16 cellular contexts compared by ENCODE assay signal in the genomic region with DNA sequence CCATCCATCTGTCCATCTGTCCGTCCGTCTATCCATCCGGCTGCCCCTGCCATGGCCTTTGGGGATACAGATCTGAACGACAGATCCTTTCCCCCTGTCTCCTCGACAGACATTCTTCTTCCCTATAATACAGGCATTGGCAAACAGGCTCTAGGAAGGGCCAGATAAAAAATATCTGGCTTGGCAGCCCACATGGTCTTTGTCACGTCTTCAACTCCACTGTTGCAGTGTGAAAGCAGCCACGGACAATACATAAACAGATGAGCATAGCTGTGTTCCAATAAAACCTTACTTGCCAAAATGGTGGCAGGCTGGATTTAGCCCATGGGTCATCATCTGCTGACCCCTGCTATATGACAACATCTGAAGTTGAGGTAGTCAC.
DNase-seq lines count a peak whose midpoint lies in the region; ATAC-seq and TF ChIP-seq lines count a peak whose summit lies in the region.
"Had no signal": no experiment of that assay in that cellular context is flagged by ENCODE, and none has a peak within 500 bp of the region (broad histone marks: within the 10 kb centered on the region; RNA-seq: fewer than 3 reads in every experiment).

No MANE protein-coding gene starts in this region.

- H3K36me3 Mint-ChIP-seq in natural killer cell treated with Interleukin-12 subunit alpha and Interleukin-12 subunit beta and Interleukin-15 and Interleukin-18, amount 100 ng/mL, for 72 hours = no peaks in the 10 kb centered on the region
- H3K36me3 Mint-ChIP-seq in natural killer cell (no peaks in the 10 kb centered on the region), GM23338 (ENCODE audit: low read depth) (peaks cover 28% of the 10 kb centered on the region)

- peak overlapping the region; percentile 34 for H3K4me3 Mint-ChIP-seq in natural killer cell treated with Interleukin-12 subunit alpha and Interleukin-12 subunit beta and Interleukin-15 and Interleukin-18, amount 100 ng/mL, for 72 hours
- H3K4me3 Mint-ChIP-seq in natural killer cell (no peak overlapping the region), GM23338 (no peak overlapping the region)
- H3K4me3 Mint-ChIP-seq: activated CD8-positive, alpha-beta T cell treated with anti-CD3 and anti-CD28 coated beads for 36 hours; central memory CD8-positive, alpha-beta T cell; naive thymus-derived CD8-positive, alpha-beta T cell had no signal

- H3K79me2 ChIP-seq in GM23338 (replicated peaks; ENCODE audit: insufficient read depth) = no peaks in the 10 kb centered on the region

- no peak overlapping the region for H2AFZ ChIP-seq in GM23338

- H3K4me1 ChIP-seq in gastroesophageal sphincter = peaks cover 0 to 50% (median 19%) of the 10 kb centered on the region in 3 donors
- peaks cover 7% of the 10 kb centered on the region for H3K4me1 ChIP-seq in ovary (ENCODE audit: insufficient read depth)
- no peaks in the 10 kb centered on the region for H3K4me1 ChIP-seq in aorta (ENCODE audit: control insufficient read depth in 1 of 2, insufficient read depth in 2 of 2, low read length in 2 of 2)
- peaks cover 6% of the 10 kb centered on the region; the same call in 1 of the 2 replicates for H3K4me1 ChIP-seq in GM23338 (ENCODE audit: insufficient read depth)

- TF ChIP-seq CTCF in natural killer cell (IDR thresholded peaks at IDR 0.05) (no peak), gastroesophageal sphincter (IDR thresholded peaks at IDR 0.05) (no peak), ovary (IDR thresholded peaks at IDR 0.05) (no peak), GM23338 (conservative IDR thresholded peaks at IDR 0.05; ENCODE audit: low read depth in 2 of 2) (no peak)

- intact Hi-C loops in natural killer cell (cut with micrococcal nuclease) = no loop called here
- intact Hi-C loops in ovary (cut with DNase I) = no loop called here
- intact Hi-C loops in aorta (cut with DNase I) = no loop called here

- peaks cover 5% of the 10 kb centered on the region for H3K9me3 Mint-ChIP-seq in natural killer cell treated with Interleukin-12 subunit alpha and Interleukin-12 subunit beta and Interleukin-15 and Interleukin-18, amount 100 ng/mL, for 72 hours
- no peaks in the 10 kb centered on the region for H3K9me3 Mint-ChIP-seq in natural killer cell
- peaks cover 43% of the 10 kb centered on the region for H3K9me3 Mint-ChIP-seq in GM23338
- H3K9me3 Mint-ChIP-seq: central memory CD8-positive, alpha-beta T cell had no signal

- peaks cover 7 to 13% of the 10 kb centered on the region in 2 donors for H3K4me1 Mint-ChIP-seq in natural killer cell treated with Interleukin-12 subunit alpha and Interleukin-12 subunit beta and Interleukin-15 and Interleukin-18, amount 100 ng/mL, for 72 hours (ENCODE audit: low read depth in 2 of 2)
- H3K4me1 Mint-ChIP-seq in natural killer cell (no peaks in the 10 kb centered on the region), GM23338 (peaks cover 14% of the 10 kb centered on the region)
- H3K4me1 Mint-ChIP-seq: central memory CD8-positive, alpha-beta T cell had no signal

- no peaks in the 10 kb centered on the region; the same call in 1 of the 2 replicates for H3F3A ChIP-seq in GM23338 (replicated peaks; ENCODE audit: low read depth)

- H3K36me3 ChIP-seq in gastroesophageal sphincter (no peaks in the 10 kb centered on the region), ovary (no peaks in the 10 kb centered on the region), aorta (ENCODE audit: control insufficient read depth in 1 of 2, insufficient read depth in 2 of 2, low read length in 1 of 2) (no peaks in the 10 kb centered on the region), GM23338 (ENCODE audit: insufficient read depth) (no peaks in the 10 kb centered on the region)
- H3K36me3 ChIP-seq: Peyer's patch had no signal

- peaks cover 0 to 15% (median 0%) of the 10 kb centered on the region in 3 donors for H3K9me3 ChIP-seq in gastroesophageal sphincter
- no peaks in the 10 kb centered on the region for H3K9me3 ChIP-seq in ovary
- no peaks in the 10 kb centered on the region for H3K9me3 ChIP-seq in aorta (ENCODE audit: control insufficient read depth, low read length)
- H3K9me3 ChIP-seq: Peyer's patch had no signal

- no peak for TF ChIP-seq EP300 in gastroesophageal sphincter (IDR thresholded peaks at IDR 0.05)
- TF ChIP-seq EP300 in ovary (IDR thresholded peaks at IDR 0.05) = no peak

- peaks cover 10 to 23% of the 10 kb centered on the region in 2 donors for H3K27me3 Mint-ChIP-seq in natural killer cell treated with Interleukin-12 subunit alpha and Interleukin-12 subunit beta and Interleukin-15 and Interleukin-18, amount 100 ng/mL, for 72 hours
- peaks cover 15 to 21% of the 10 kb centered on the region in 2 donors for H3K27me3 Mint-ChIP-seq in natural killer cell (ENCODE audit: low read depth in 2 of 2)
- H3K27me3 Mint-ChIP-seq in GM23338 (ENCODE audit: insufficient read depth, low read depth, poor library complexity) = peaks cover 6% of the 10 kb centered on the region

- no peaks in the 10 kb centered on the region for H4K20me1 ChIP-seq in GM23338 (replicated peaks; ENCODE audit: insufficient read depth)

- peak overlapping the region in 1 of 2 donors; percentile 53 for H3K4me3 ChIP-seq in gastroesophageal sphincter
- peak overlapping the region; percentile 36 for H3K4me3 ChIP-seq in ovary
- H3K4me3 ChIP-seq in aorta (ENCODE audit: low read length in 2 of 2) = peak overlapping the region; percentile 8 to 57
- H3K4me3 ChIP-seq in GM23338 = no peak overlapping the region

- H3K27ac ChIP-seq in gastroesophageal sphincter (peak overlapping the region in 3 of 4 donors; percentile 63 to 75 (median 74)), ovary (no peak overlapping the region), aorta (ENCODE audit: low read depth in 1 of 2, low read length in 2 of 2) (no peak overlapping the region), GM23338 (ENCODE audit: low read depth) (no peak overlapping the region)

- 13 to 24% methylated on average over 4 to 7 of the region's 7 CpGs for WGBS in gastroesophageal sphincter (ENCODE audit: low coverage in 1 of 2), 2 donors
- WGBS in ovary, 3 donors = 10 to 12% (median 11%) methylated on average over 7 of the region's 7 CpGs
- WGBS in aorta, 2 donors = 12 to 23% methylated on average over 7 of the region's 7 CpGs

- TF ChIP-seq POLR2A in gastroesophageal sphincter (IDR thresholded peaks at IDR 0.05) = no peak
- no peak for TF ChIP-seq POLR2A in ovary (IDR thresholded peaks at IDR 0.05)

- ATAC-seq in natural killer cell treated with Interleukin-12 subunit alpha and Interleukin-12 subunit beta and Interleukin-15 and Interleukin-18, amount 100 ng/mL, for 72 hours = no peak
- ATAC-seq in natural killer cell (no peak), gastroesophageal sphincter (peak; percentile 2), aorta (ENCODE audit: low FRiP score) (no peak), GM23338 (no peak)
- ATAC-seq: activated CD8-positive, alpha-beta T cell treated with anti-CD3 and anti-CD28 coated beads for 36 hours; naive thymus-derived CD8-positive, alpha-beta T cell had no signal

- H3K4me2 ChIP-seq in GM23338 = no peak overlapping the region

- no peaks in the 10 kb centered on the region; the same call in 1 of the 2 replicates for H3K9me2 ChIP-seq in GM23338 (ENCODE audit: insufficient read depth)

- DNase-seq in natural killer cell treated with Interleukin-12 subunit alpha and Interleukin-12 subunit beta and Interleukin-15 and Interleukin-18, amount 100 ng/mL, for 72 hours (ENCODE audit: low spot score) = no peak
- DNase-seq in natural killer cell (no peak), ovary (no peak), aorta (no peak), HUDEP-2 (lab: John Stamatoyannopoulos, UW; ENCODE audit: unreplicated experiment in 76 of 76) (no peak), C1 segment of cervical spinal cord (lab: John Stamatoyannopoulos, UW) (no peak), GM23338 (ENCODE audit: low spot score) (no peak)
- DNase-seq: activated CD8-positive, alpha-beta T cell treated with anti-CD3 and anti-CD28 coated beads for 36 hours; KG1; naive thymus-derived CD8-positive, alpha-beta T cell; NCI-H1436 treated with DMSO at 0.1 percent for 48 hours; Peyer's patch; stimulated activated CD4-positive, alpha-beta T cell treated with anti-CD3 and anti-CD28 coated beads, Interleukin-15, amount 100 ng/mL, for 24 hours; T1000 had no signal

- no peak overlapping the region for H3K27ac Mint-ChIP-seq in natural killer cell treated with Interleukin-12 subunit alpha and Interleukin-12 subunit beta and Interleukin-15 and Interleukin-18, amount 100 ng/mL, for 72 hours
- H3K27ac Mint-ChIP-seq in natural killer cell = no peak overlapping the region
- H3K27ac Mint-ChIP-seq in GM23338 = no peak overlapping the region
- H3K27ac Mint-ChIP-seq: activated CD8-positive, alpha-beta T cell treated with anti-CD3 and anti-CD28 coated beads for 36 hours; naive thymus-derived CD8-positive, alpha-beta T cell had no signal

- H3K27me3 ChIP-seq in gastroesophageal sphincter (no peaks in the 10 kb centered on the region), ovary (no peaks in the 10 kb centered on the region), aorta (ENCODE audit: control insufficient read depth in 1 of 2, insufficient read depth in 2 of 2, low read length in 1 of 2) (no peaks in the 10 kb centered on the region), GM23338 (ENCODE audit: insufficient read depth) (no peaks in the 10 kb centered on the region)
- H3K27me3 ChIP-seq: Peyer's patch had no signal

TF ChIP-seq in GM23338, 12 proteins besides CTCF, POLR2A, EP300 and RAD21 (continues in another document):
- TF ChIP-seq, protein P1, sequence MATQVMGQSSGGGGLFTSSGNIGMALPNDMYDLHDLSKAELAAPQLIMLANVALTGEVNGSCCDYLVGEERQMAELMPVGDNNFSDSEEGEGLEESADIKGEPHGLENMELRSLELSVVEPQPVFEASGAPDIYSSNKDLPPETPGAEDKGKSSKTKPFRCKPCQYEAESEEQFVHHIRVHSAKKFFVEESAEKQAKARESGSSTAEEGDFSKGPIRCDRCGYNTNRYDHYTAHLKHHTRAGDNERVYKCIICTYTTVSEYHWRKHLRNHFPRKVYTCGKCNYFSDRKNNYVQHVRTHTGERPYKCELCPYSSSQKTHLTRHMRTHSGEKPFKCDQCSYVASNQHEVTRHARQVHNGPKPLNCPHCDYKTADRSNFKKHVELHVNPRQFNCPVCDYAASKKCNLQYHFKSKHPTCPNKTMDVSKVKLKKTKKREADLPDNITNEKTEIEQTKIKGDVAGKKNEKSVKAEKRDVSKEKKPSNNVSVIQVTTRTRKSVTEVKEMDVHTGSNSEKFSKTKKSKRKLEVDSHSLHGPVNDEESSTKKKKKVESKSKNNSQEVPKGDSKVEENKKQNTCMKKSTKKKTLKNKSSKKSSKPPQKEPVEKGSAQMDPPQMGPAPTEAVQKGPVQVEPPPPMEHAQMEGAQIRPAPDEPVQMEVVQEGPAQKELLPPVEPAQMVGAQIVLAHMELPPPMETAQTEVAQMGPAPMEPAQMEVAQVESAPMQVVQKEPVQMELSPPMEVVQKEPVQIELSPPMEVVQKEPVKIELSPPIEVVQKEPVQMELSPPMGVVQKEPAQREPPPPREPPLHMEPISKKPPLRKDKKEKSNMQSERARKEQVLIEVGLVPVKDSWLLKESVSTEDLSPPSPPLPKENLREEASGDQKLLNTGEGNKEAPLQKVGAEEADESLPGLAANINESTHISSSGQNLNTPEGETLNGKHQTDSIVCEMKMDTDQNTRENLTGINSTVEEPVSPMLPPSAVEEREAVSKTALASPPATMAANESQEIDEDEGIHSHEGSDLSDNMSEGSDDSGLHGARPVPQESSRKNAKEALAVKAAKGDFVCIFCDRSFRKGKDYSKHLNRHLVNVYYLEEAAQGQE (IDR thresholded peaks at IDR 0.05; ENCODE audit: unreplicated experiment) = no peak
- TF ChIP-seq STAT1 (IDR thresholded peaks at IDR 0.05; ENCODE audit: unreplicated experiment) = no peak

Comparison
In these comparisons a context has a peak if more than half of its experiments do, and no peak if none do; other contexts are left out.
1. H3K27ac ChIP-seq: peak in gastroesophageal sphincter (3 of 4); none in ovary (0 of 2), aorta (0 of 2) and GM23338 (single experiment).